1 cellular context compared by ENCODE assay signal in the genomic region with DNA sequence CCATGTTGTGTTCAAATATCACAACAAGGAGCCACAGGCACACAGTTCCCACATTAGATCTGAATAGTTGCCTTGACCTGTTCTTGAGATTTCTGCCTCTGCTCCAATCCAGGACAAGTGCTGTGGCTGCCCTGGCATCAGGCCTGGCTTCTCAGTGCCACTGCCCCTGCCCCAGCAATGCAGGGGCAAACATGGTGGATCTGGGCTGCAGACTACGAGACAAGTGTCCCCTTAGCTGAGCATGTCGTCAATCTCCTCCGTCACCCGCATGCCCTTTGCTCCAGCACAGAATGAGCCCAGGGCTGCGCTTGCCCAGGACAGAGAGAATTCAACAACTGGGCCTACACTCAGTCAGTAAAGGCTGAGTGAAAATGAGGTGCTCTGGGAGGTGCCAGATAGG.
TF ChIP-seq lines count a peak whose summit lies in the region.

No MANE protein-coding gene starts in this region.

TF ChIP-seq in IMR-90, 13 proteins besides CTCF, POLR2A, EP300 and RAD21 (continued from another document):
- TF ChIP-seq MXI1 (IDR thresholded peaks at IDR 0.05; ENCODE audit: borderline replicate concordance, low read depth, low read length) (no peak), SMC3 (IDR thresholded peaks at IDR 0.05; ENCODE audit: low read depth, low read length) (no peak), RFX5 (IDR thresholded peaks at IDR 0.05; ENCODE audit: low read depth, low read length) (no peak), MAZ (IDR thresholded peaks at IDR 0.05; ENCODE audit: borderline replicate concordance, low read depth, low read length) (no peak), CHD1 (IDR thresholded peaks at IDR 0.05; ENCODE audit: low read depth, low read length) (no peak), MAFK (IDR thresholded peaks at IDR 0.05; ENCODE audit: low read depth, low read length) (no peak), RCOR1 (IDR thresholded peaks at IDR 0.05; ENCODE audit: insufficient replicate concordance, low read length) (no peak)
- TF ChIP-seq, protein P1, sequence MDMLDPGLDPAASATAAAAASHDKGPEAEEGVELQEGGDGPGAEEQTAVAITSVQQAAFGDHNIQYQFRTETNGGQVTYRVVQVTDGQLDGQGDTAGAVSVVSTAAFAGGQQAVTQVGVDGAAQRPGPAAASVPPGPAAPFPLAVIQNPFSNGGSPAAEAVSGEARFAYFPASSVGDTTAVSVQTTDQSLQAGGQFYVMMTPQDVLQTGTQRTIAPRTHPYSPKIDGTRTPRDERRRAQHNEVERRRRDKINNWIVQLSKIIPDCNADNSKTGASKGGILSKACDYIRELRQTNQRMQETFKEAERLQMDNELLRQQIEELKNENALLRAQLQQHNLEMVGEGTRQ (IDR thresholded peaks at IDR 0.05; ENCODE audit: low read depth, low read length): no peak
- TF ChIP-seq, protein P2, sequence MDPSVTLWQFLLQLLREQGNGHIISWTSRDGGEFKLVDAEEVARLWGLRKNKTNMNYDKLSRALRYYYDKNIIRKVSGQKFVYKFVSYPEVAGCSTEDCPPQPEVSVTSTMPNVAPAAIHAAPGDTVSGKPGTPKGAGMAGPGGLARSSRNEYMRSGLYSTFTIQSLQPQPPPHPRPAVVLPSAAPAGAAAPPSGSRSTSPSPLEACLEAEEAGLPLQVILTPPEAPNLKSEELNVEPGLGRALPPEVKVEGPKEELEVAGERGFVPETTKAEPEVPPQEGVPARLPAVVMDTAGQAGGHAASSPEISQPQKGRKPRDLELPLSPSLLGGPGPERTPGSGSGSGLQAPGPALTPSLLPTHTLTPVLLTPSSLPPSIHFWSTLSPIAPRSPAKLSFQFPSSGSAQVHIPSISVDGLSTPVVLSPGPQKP (IDR thresholded peaks at IDR 0.05; ENCODE audit: borderline replicate concordance, low read depth, low read length): no peak
